In the genomic region with DNA sequence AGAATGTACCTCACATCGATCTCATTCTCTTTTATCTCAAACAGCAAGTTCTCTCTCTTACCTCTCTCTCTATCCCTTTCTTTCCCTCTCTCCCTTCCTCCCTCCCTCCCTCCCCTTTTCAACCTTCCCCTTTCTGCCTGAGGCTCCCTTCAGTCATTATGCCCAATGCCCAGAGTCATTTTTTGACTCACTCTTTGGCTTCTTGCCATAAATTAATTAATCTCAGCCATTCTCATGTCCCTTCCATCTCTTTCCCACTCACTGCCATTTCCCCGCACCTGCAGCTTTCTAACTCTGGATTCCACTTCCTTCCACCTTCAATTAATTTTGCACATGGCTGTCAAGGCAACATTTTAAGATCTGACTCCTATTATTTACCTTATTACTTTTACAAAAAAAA, we compare ENCODE assay signal across 15 cellular contexts.
A peak's percentile ranks its signal among the peaks of the same experiment; 100 is the strongest.
DNase-seq lines count a peak whose midpoint lies in the region; ATAC-seq and TF ChIP-seq lines count a peak whose summit lies in the region.
"Had no signal": no experiment of that assay in that cellular context is flagged by ENCODE, and none has a peak within 500 bp of the region (broad histone marks: within the 10 kb centered on the region; RNA-seq: fewer than 3 reads in every experiment).

No MANE protein-coding gene starts in this region.

- H3K79me2 ChIP-seq in PC-3 (ENCODE audit: low read length) = no peaks in the 10 kb centered on the region; the same call in 1 of the 2 replicates
- no peaks in the 10 kb centered on the region for H3K79me2 ChIP-seq in PC-9 (ENCODE audit: low read depth)

- H3K27ac ChIP-seq in PC-3 (ENCODE audit: low read length) (no peak overlapping the region), PC-9 (no peak overlapping the region)
- H3K27ac ChIP-seq: BLaER1, colonic mucosa, esophagus muscularis mucosa, left ventricle myocardium inferior had no signal

- H3K4me3 ChIP-seq in PC-3 (ENCODE audit: low read length) (no peak overlapping the region), fibroblast of mammary gland (ENCODE audit: control insufficient read depth, low read depth, low read length) (no peak overlapping the region), PC-9 (no peak overlapping the region)
- H3K4me3 ChIP-seq: BLaER1, colonic mucosa, esophagus muscularis mucosa, left ventricle myocardium inferior had no signal

- H3K4me1 ChIP-seq in PC-3 (ENCODE audit: insufficient read depth, low read length) (peaks cover 13% of the 10 kb centered on the region), PC-9 (replicated peaks; ENCODE audit: insufficient read depth) (no peaks in the 10 kb centered on the region)
- H3K4me1 ChIP-seq: BLaER1, colonic mucosa, esophagus muscularis mucosa had no signal

- in situ Hi-C loops in Caki2 (cut with HindIII; ENCODE audit: low pct_unique_long_range_greater_than_20kb, low sequenced_read_pairs) = no loop called here
- in situ Hi-C loops in ACHN (cut with HindIII; ENCODE audit: low pct_ligation_motif_present, low pct_unique_long_range_greater_than_20kb, low sequenced_read_pairs) = no loop called here

- TF ChIP-seq CTCF in PC-3 (conservative IDR thresholded peaks at IDR 0.05; ENCODE audit: low read depth, low read length) (no peak), fibroblast of mammary gland (conservative IDR thresholded peaks at IDR 0.05; ENCODE audit: control insufficient read depth, insufficient read depth, low read depth, low read length) (no peak), CD14-positive monocyte (IDR thresholded peaks at IDR 0.05) (no peak), PC-9 (conservative IDR thresholded peaks at IDR 0.05) (no peak)

- no peaks in the 10 kb centered on the region for H3K4me1 Mint-ChIP-seq in CD14-positive monocyte
- H3K4me1 Mint-ChIP-seq: activated CD4-positive, alpha-beta memory T cell treated with anti-CD3 and anti-CD28 coated beads, Interleukin-2, amount 10 ng/mL, durations not matched to agents 7 days and 5 days; activated T-helper 17 cell treated with anti-CD3 and anti-CD28 coated beads, Interleukin-2, amount 50 U/mL, for 72 hours had no signal

- H3F3A ChIP-seq in PC-3 (ENCODE audit: low read length, unreplicated experiment) (no peaks in the 10 kb centered on the region), PC-9 (ENCODE audit: insufficient read depth, low read depth) (no peaks in the 10 kb centered on the region)

- no peak overlapping the region for H3K27ac Mint-ChIP-seq in CD14-positive monocyte
- H3K27ac Mint-ChIP-seq: activated CD4-positive, alpha-beta memory T cell treated with anti-CD3 and anti-CD28 coated beads, Interleukin-2, amount 10 ng/mL, durations not matched to agents 7 days and 5 days; activated T-helper 17 cell treated with anti-CD3 and anti-CD28 coated beads, Interleukin-2, amount 50 U/mL, for 72 hours had no signal

- H2AFZ ChIP-seq in PC-3 (ENCODE audit: low read length) (no peak overlapping the region), PC-9 (no peak overlapping the region)

- H3K4me3 Mint-ChIP-seq in CD14-positive monocyte = no peak overlapping the region
- H3K4me3 Mint-ChIP-seq: activated CD4-positive, alpha-beta memory T cell treated with anti-CD3 and anti-CD28 coated beads, Interleukin-2, amount 10 ng/mL, durations not matched to agents 7 days and 5 days; activated T-helper 17 cell treated with anti-CD3 and anti-CD28 coated beads, Interleukin-2, amount 50 U/mL, for 72 hours had no signal

- BruUV-seq in PC-3 (replicated peaks; lab: Mats Ljungman, UMichigan) = no TSS peak
- BruUV-seq in PC-9 (replicated peaks; lab: Mats Ljungman, UMichigan) = no TSS peak

- intact Hi-C loops in PC-3 (cut with micrococcal nuclease) = no loop called here
- intact Hi-C loops in CD14-positive monocyte (cut with micrococcal nuclease) = no loop called here
- intact Hi-C loops in PC-9 (cut with micrococcal nuclease; ENCODE audit: unreplicated experiment) = no loop called here

- H3K27me3 ChIP-seq in PC-3 (ENCODE audit: low read length) (no peaks in the 10 kb centered on the region), PC-9 (ENCODE audit: insufficient read depth, low read depth) (no peaks in the 10 kb centered on the region)
- H3K27me3 ChIP-seq: BLaER1, colonic mucosa, esophagus muscularis mucosa had no signal

- H3K36me3 ChIP-seq in PC-3 (ENCODE audit: low read depth, low read length) = no peaks in the 10 kb centered on the region
- H3K36me3 ChIP-seq in PC-9 (ENCODE audit: low read depth) = no peaks in the 10 kb centered on the region
- H3K36me3 ChIP-seq: BLaER1, colonic mucosa, esophagus muscularis mucosa, left ventricle myocardium inferior had no signal

- ATAC-seq in PC-3 = no peak
- ATAC-seq: activated T-helper 17 cell treated with anti-CD3 and anti-CD28 coated beads, Interleukin-2, amount 50 U/mL, for 72 hours had no signal

- H3K9me3 Mint-ChIP-seq in CD14-positive monocyte = peaks cover 0 to 6% (median 0%) of the 10 kb centered on the region in 7 donors
- H3K9me3 Mint-ChIP-seq: activated CD4-positive, alpha-beta memory T cell treated with anti-CD3 and anti-CD28 coated beads, Interleukin-2, amount 10 ng/mL, durations not matched to agents 7 days and 5 days; activated T-helper 17 cell treated with anti-CD3 and anti-CD28 coated beads, Interleukin-2, amount 50 U/mL, for 72 hours had no signal

- peaks cover 2 to 5% (median 5%) of the 10 kb centered on the region in 3 donors for H3K27me3 Mint-ChIP-seq in CD14-positive monocyte (ENCODE audit: low read depth in 3 of 3)

- H3K9ac ChIP-seq in PC-3 (ENCODE audit: low read length) = no peak overlapping the region
- H3K9ac ChIP-seq: BLaER1 had no signal

- no peaks in the 10 kb centered on the region for H3K9me3 ChIP-seq in PC-3 (ENCODE audit: low read length)
- no peaks in the 10 kb centered on the region for H3K9me3 ChIP-seq in PC-9 (ENCODE audit: insufficient read depth, low read depth)
- H3K9me3 ChIP-seq: BLaER1, colonic mucosa, esophagus muscularis mucosa, left ventricle myocardium inferior had no signal

- H3K4me2 ChIP-seq in PC-3 (ENCODE audit: low read length) = no peak overlapping the region
- no peak overlapping the region for H3K4me2 ChIP-seq in PC-9
- H3K4me2 ChIP-seq: BLaER1 had no signal

- no peaks in the 10 kb centered on the region for H3K36me3 Mint-ChIP-seq in CD14-positive monocyte

- H4K20me1 ChIP-seq in PC-3 (ENCODE audit: low read length) = no peaks in the 10 kb centered on the region
- H4K20me1 ChIP-seq in PC-9 (ENCODE audit: insufficient read depth) = no peaks in the 10 kb centered on the region
- H4K20me1 ChIP-seq: BLaER1 had no signal

- POLR2A ChIA-PET in PC-3 (lab: Charles Lee; ENCODE audit: unreplicated experiment) (no interaction called here), PC-9 (lab: Charles Lee; ENCODE audit: unreplicated experiment) (interaction anchor here (0.7 kb wide), 1 partner anchor 9 kb away, joined by 5 read pairs; no protein-coding TSS in a partner anchor)

- DNase-seq in Caki2 (ENCODE audit: low read depth) (peak; percentile 54), NCI-H1105 treated with DMSO at 0.1 percent for 48 hours (lab: John Stamatoyannopoulos, UW) (peak; percentile 90), PC-3 (peak; percentile 45), fibroblast of mammary gland (ENCODE audit: low read depth) (peak; percentile 67), CD14-positive monocyte (ENCODE audit: low spot score) (no peak), ACHN (no peak), PC-9 (no peak)
- DNase-seq in stimulated activated CD4-positive, alpha-beta T cell treated with anti-CD3 and anti-CD28 coated beads, Interleukin-4, amount 100 ng/mL, for 1 hour = no peak
- DNase-seq: activated CD4-positive, alpha-beta memory T cell treated with anti-CD3 and anti-CD28 coated beads, Interleukin-2, amount 10 ng/mL, durations not matched to agents 7 days and 5 days; amygdala; colonic mucosa; left ventricle myocardium inferior had no signal

- no peaks in the 10 kb centered on the region for H3K9me2 ChIP-seq in PC-3 (replicated peaks; ENCODE audit: low read length)
- H3K9me2 ChIP-seq in PC-9 (ENCODE audit: insufficient read depth) = no peaks in the 10 kb centered on the region

- CTCF ChIA-PET in PC-3 (lab: Charles Lee) (no interaction called here), PC-9 (lab: Charles Lee) (no interaction called here)

Comparison
In these comparisons a context has a peak if more than half of its experiments do, and no peak if none do; other contexts are left out.
1. DNase-seq: peak in Caki2 (single experiment), NCI-H1105 treated with DMSO at 0.1 percent for 48 hours (single experiment), PC-3 (single experiment) and fibroblast of mammary gland (single experiment); none in stimulated activated CD4-positive, alpha-beta T cell treated with anti-CD3 and anti-CD28 coated beads, Interleukin-4, amount 100 ng/mL, for 1 hour (single experiment), CD14-positive monocyte (single experiment), ACHN (single experiment) and PC-9 (0 of 2).